Comparison of ENCODE assay signal across 14 cellular contexts in genomic region chr17:58703137-58703846, GRCh38. TPM values are rescaled to one million over a fixed set of nuclear protein-coding genes. Genes with fewer than 3 reads are reported as not detected.
DNase-seq lines count a peak whose midpoint lies in the region; ATAC-seq and TF ChIP-seq lines count a peak whose summit lies in the region.
"Had no signal": no experiment of that assay in that cellular context is flagged by ENCODE, and none has a peak within 500 bp of the region (broad histone marks: within the 10 kb centered on the region; RNA-seq: fewer than 3 reads in every experiment).

No MANE protein-coding gene starts in this region.

- no peaks in the 10 kb centered on the region for H3K79me2 ChIP-seq in HCT116 (ENCODE audit: insufficient read depth, low read length)
- H3K79me2 ChIP-seq: parathyroid adenoma had no signal

- TF ChIP-seq POLR2A in HCT116 (IDR thresholded peaks at IDR 0.05; ENCODE audit: borderline replicate concordance, extremely low read depth, insufficient read depth, insufficient read length), result no peak

- TF ChIP-seq RAD21 in HCT116 (IDR thresholded peaks at IDR 0.05; ENCODE audit: low read depth), result no peak

- H3K4me3 Mint-ChIP-seq in activated CD4-positive, alpha-beta memory T cell treated with anti-CD3 and anti-CD28 coated beads for 36 hours, result no peak overlapping the region
- no peak overlapping the region for H3K4me3 Mint-ChIP-seq in stimulated activated memory B cell treated with anti-CD40 and anti-IgM and Interleukin-4, amounts not matched to agents 10 μg/mL and 1 μg/mL and 100 μg/mL, for 72 hours

- H2AFZ ChIP-seq in HCT116 (ENCODE audit: low read depth, low read length, poor library complexity, severe bottlenecking), result no peak overlapping the region
- H2AFZ ChIP-seq: parathyroid adenoma had no signal

- H3K27ac ChIP-seq in HCT116 (ENCODE audit: low read depth, low read length), result no peak overlapping the region
- H3K27ac ChIP-seq: parathyroid adenoma had no signal

- H3K4me1 Mint-ChIP-seq in activated CD4-positive, alpha-beta memory T cell treated with anti-CD3 and anti-CD28 coated beads for 36 hours (ENCODE audit: low read depth), result peaks cover 30% of the 10 kb centered on the region
- H3K4me1 Mint-ChIP-seq in stimulated activated memory B cell treated with anti-CD40 and anti-IgM and Interleukin-4, amounts not matched to agents 10 μg/mL and 1 μg/mL and 100 μg/mL, for 72 hours, result peaks cover 27% of the 10 kb centered on the region

- no peak for ATAC-seq in HCT116
- ATAC-seq in stimulated activated memory B cell treated with anti-CD40 and anti-IgM and Interleukin-4, amounts not matched to agents 10 μg/mL and 1 μg/mL and 100 μg/mL, for 72 hours, result no peak

- H3K9me2 ChIP-seq in HCT116 (ENCODE audit: insufficient read depth), result no peaks in the 10 kb centered on the region

- peak overlapping the region; percentile 78 for H3K27ac Mint-ChIP-seq in activated CD4-positive, alpha-beta memory T cell treated with anti-CD3 and anti-CD28 coated beads for 36 hours
- no peak overlapping the region for H3K27ac Mint-ChIP-seq in stimulated activated memory B cell treated with anti-CD40 and anti-IgM and Interleukin-4, amounts not matched to agents 10 μg/mL and 1 μg/mL and 100 μg/mL, for 72 hours

- H3K4me3 ChIP-seq in HCT116 (replicated peaks in 1 of 2; ENCODE audit: low read depth in 1 of 2, low read length in 2 of 2), result no peak overlapping the region

- no peaks in the 10 kb centered on the region for H3K27me3 ChIP-seq in HCT116 (ENCODE audit: insufficient read depth, low read length)

- H3K36me3 Mint-ChIP-seq in activated CD4-positive, alpha-beta memory T cell treated with anti-CD3 and anti-CD28 coated beads for 36 hours, result peaks cover 22% of the 10 kb centered on the region
- peaks cover 39% of the 10 kb centered on the region for H3K36me3 Mint-ChIP-seq in stimulated activated memory B cell treated with anti-CD40 and anti-IgM and Interleukin-4, amounts not matched to agents 10 μg/mL and 1 μg/mL and 100 μg/mL, for 72 hours

- no peaks in the 10 kb centered on the region for H3K9me3 Mint-ChIP-seq in activated CD4-positive, alpha-beta memory T cell treated with anti-CD3 and anti-CD28 coated beads for 36 hours
- no peaks in the 10 kb centered on the region for H3K9me3 Mint-ChIP-seq in stimulated activated memory B cell treated with anti-CD40 and anti-IgM and Interleukin-4, amounts not matched to agents 10 μg/mL and 1 μg/mL and 100 μg/mL, for 72 hours

- CTCF ChIA-PET in HCT116 (lab: Charles Lee), result interaction anchor here (1.0 to 1.3 kb wide), 2 partner anchors 13 to 14 kb away, joined by 3 read pairs; no protein-coding TSS in a partner anchor
- CTCF ChIA-PET in activated CD4-positive, alpha-beta memory T cell treated with anti-CD3 and anti-CD28 coated beads for 36 hours (lab: Charles Lee), result interaction anchor here (0.6 to 1.3 kb wide), 2 partner anchors 264 to 301 kb away, joined by 3 to 6 read pairs; no protein-coding TSS in a partner anchor

- no peak overlapping the region for H3K9ac ChIP-seq in HCT116 (ENCODE audit: low read length)
- H3K9ac ChIP-seq: parathyroid adenoma had no signal

- TF ChIP-seq CTCF in HCT116 (IDR thresholded peaks at IDR 0.05 in 2 of 3, conservative IDR thresholded peaks at IDR 0.05 in 1 of 3; ENCODE audit: borderline replicate concordance in 1 of 3, insufficient read depth in 1 of 3, low read depth in 2 of 3, low read length in 2 of 3), result no peak
- TF ChIP-seq CTCF in GM10266 (IDR thresholded peaks at IDR 0.05; ENCODE audit: control insufficient read depth, insufficient read depth, low read depth, missing control alignments), result no peak

- H3K4me2 ChIP-seq in HCT116 (ENCODE audit: low read length), result no peak overlapping the region

- intact Hi-C loops in HCT116 (cut with micrococcal nuclease), result no loop called here
- intact Hi-C loops in activated CD4-positive, alpha-beta memory T cell treated with anti-CD3 and anti-CD28 coated beads for 36 hours (cut with micrococcal nuclease), result loop anchor here (1.0 to 2.0 kb wide), 3 partner anchors 11 to 72 kb away; partner anchors contain the start of genes RAD51C and TEX14

- H3K36me3 ChIP-seq in HCT116 (ENCODE audit: control insufficient read depth in 1 of 2, insufficient read depth in 2 of 2, low read length in 2 of 2), result peaks cover 13 to 18% of the 10 kb centered on the region in 2 experiments

- no peaks in the 10 kb centered on the region for H3K4me1 ChIP-seq in HCT116 (ENCODE audit: control insufficient read depth in 1 of 2, insufficient read depth in 2 of 2, low read length in 2 of 2)
- H3K4me1 ChIP-seq: parathyroid adenoma had no signal

- no peaks in the 10 kb centered on the region for H3K9me3 ChIP-seq in HCT116 (ENCODE audit: control insufficient read depth in 1 of 2, insufficient read depth in 1 of 2, low read depth in 1 of 2, low read length in 2 of 2)

- no TSS peak for BruUV-seq in HCT116 (replicated peaks; lab: Mats Ljungman, UMichigan)

- no peaks in the 10 kb centered on the region for H3K27me3 Mint-ChIP-seq in activated CD4-positive, alpha-beta memory T cell treated with anti-CD3 and anti-CD28 coated beads for 36 hours
- H3K27me3 Mint-ChIP-seq in stimulated activated memory B cell treated with anti-CD40 and anti-IgM and Interleukin-4, amounts not matched to agents 10 μg/mL and 1 μg/mL and 100 μg/mL, for 72 hours, result no peaks in the 10 kb centered on the region

- RAD21 ChIA-PET in HCT116 (lab: Charles Lee; ENCODE audit: low non-redundant PET in 1 of 2, low total read pairs in 2 of 2, uncharacterized antibody in 2 of 2, unreplicated experiment in 2 of 2), result no interaction called here

- POLR2A ChIA-PET in HCT116 (lab: Charles Lee), result interaction anchor here (2.5 kb wide), 1 partner anchor 72 kb away, joined by 7 read pairs; no protein-coding TSS in a partner anchor
- POLR2A ChIA-PET in activated CD4-positive, alpha-beta memory T cell treated with anti-CD3 and anti-CD28 coated beads for 36 hours (lab: Charles Lee), result interaction anchor here (0.6 to 3.2 kb wide), 4 partner anchors 11 to 298 kb away, joined by 3 to 30 read pairs (median 4); partner anchors contain the start of gene RAD51C

- no peaks in the 10 kb centered on the region for H4K20me1 ChIP-seq in HCT116 (ENCODE audit: insufficient read depth)

- peak; percentile 30 for DNase-seq in A172 (ENCODE audit: low spot score)
- no peak for DNase-seq in HCT116 (ENCODE audit: low read depth, low spot score)
- peak; percentile 36 for DNase-seq in activated CD4-positive, alpha-beta memory T cell treated with anti-CD3 and anti-CD28 coated beads for 36 hours
- DNase-seq in fibroblast of peridontal ligament (ENCODE audit: extremely low read depth), result peak; percentile 22
- DNase-seq in NCI-H510A (lab: John Stamatoyannopoulos, UW), result no peak
- DNase-seq in NCI-H1436 treated with DMSO at 0.1 percent for 48 hours (lab: John Stamatoyannopoulos, UW), result no peak
- no peak for DNase-seq in GM10266 (ENCODE audit: extremely low spot score)
- DNase-seq: activated CD4-positive, alpha-beta T cell treated with anti-CD3 and anti-CD28 coated beads for 48 hours; DMS153; islet precursor cell; NCI-H2171; stimulated activated CD4-positive, alpha-beta T cell treated with anti-CD3 and anti-CD28 coated beads, Interleukin-1b, Interleukin-23, amount 100 ng/mL, for 48 hours had no signal

TF ChIP-seq in HCT116, 20 proteins besides CTCF, POLR2A, EP300 and RAD21:
- 0 out of 2 replicates have a peak, but pooled peaks have one; percentile 7 for TF ChIP-seq FOSL1 (IDR thresholded peaks at IDR 0.05; ENCODE audit: low read depth)
- no peak for TF ChIP-seq SIN3A (IDR thresholded peaks at IDR 0.05; ENCODE audit: low read depth)

RNA-seq across cellular contexts. Expression of gene RAD51C, which starts 10.9 kb away (rescaled TPM):
- total RNA-seq in A172 (2014; rRNA removed; shearing (Covaris generic)), result 61.2 and 79.4 TPM in 2 replicates
- total RNA-seq in HCT116 (2021; ENCODE audit: unreplicated experiment), result 94.9 TPM
- polyA plus RNA-seq in HCT116 (2012), result 41.7 and 62.9 TPM in 2 replicates
- total RNA-seq in activated CD4-positive, alpha-beta memory T cell treated with anti-CD3 and anti-CD28 coated beads for 36 hours, result 10 to 100 TPM; 64.0 to 66.0 TPM

RNA-seq across cellular contexts. Expression of gene TEX14, which starts 11.4 kb away (rescaled TPM):
- total RNA-seq in A172 (2014; rRNA removed; shearing (Covaris generic)), result 0.02 and 0.19 TPM in 2 replicates
- total RNA-seq in HCT116 (2021; ENCODE audit: unreplicated experiment), result 0.89 TPM
- 0.27 and 0.66 TPM in 2 replicates for polyA plus RNA-seq in HCT116 (2012)
- total RNA-seq in activated CD4-positive, alpha-beta memory T cell treated with anti-CD3 and anti-CD28 coated beads for 36 hours, result under 1 TPM; 0.14 to 0.17 TPM

RNA-seq across cellular contexts. Expression of gene PPM1E, which starts 52.4 kb away (rescaled TPM):
- total RNA-seq in A172 (2014; rRNA removed; shearing (Covaris generic)), result 0.21 and 0.22 TPM in 2 replicates
- total RNA-seq in HCT116 (2021; ENCODE audit: unreplicated experiment), result 0.02 TPM
- polyA plus RNA-seq in HCT116 (2012), result 0.03 and 0.04 TPM in 2 replicates
- total RNA-seq in activated CD4-positive, alpha-beta memory T cell treated with anti-CD3 and anti-CD28 coated beads for 36 hours, result under 1 TPM in 1 of 2 experiments, not detected in 1; 0.02 TPM

Comparison
In these comparisons a context has a peak if more than half of its experiments do, and no peak if none do; other contexts are left out.
1. DNase-seq: peak in A172 (single experiment), activated CD4-positive, alpha-beta memory T cell treated with anti-CD3 and anti-CD28 coated beads for 36 hours (single experiment) and fibroblast of peridontal ligament (single experiment); none in HCT116 (single experiment), NCI-H510A (single experiment), NCI-H1436 treated with DMSO at 0.1 percent for 48 hours (single experiment) and GM10266 (single experiment).